In the genomic region with DNA sequence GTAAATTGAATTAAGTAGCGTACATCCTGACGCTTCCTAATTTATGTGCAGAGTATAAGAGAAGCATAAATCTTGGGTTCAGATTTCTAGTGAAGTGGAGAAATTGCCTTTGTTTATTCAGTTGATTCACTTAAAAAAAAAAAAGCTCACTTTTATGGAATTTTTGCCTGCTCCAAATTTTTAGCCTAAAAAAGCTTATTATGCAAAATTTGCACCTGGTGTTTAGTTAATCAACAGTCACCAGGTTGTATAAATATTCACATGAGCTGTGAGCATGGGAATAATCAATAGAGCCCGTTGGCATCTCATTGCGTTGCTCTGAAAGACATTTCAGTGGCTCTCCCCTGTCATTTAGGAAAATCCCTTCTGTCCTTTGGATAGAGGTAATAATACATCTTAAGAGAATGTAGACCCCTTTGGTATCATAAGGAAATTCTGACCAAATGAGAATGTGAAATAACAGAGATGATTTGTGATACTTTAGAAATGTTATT, we compare ENCODE assay signal across 1 cellular context.
TF ChIP-seq lines count a peak whose summit lies in the region.

No MANE protein-coding gene starts in this region.

TF ChIP-seq in HCT116, 20 proteins besides CTCF, POLR2A, EP300 and RAD21:
- TF ChIP-seq, protein P1, sequence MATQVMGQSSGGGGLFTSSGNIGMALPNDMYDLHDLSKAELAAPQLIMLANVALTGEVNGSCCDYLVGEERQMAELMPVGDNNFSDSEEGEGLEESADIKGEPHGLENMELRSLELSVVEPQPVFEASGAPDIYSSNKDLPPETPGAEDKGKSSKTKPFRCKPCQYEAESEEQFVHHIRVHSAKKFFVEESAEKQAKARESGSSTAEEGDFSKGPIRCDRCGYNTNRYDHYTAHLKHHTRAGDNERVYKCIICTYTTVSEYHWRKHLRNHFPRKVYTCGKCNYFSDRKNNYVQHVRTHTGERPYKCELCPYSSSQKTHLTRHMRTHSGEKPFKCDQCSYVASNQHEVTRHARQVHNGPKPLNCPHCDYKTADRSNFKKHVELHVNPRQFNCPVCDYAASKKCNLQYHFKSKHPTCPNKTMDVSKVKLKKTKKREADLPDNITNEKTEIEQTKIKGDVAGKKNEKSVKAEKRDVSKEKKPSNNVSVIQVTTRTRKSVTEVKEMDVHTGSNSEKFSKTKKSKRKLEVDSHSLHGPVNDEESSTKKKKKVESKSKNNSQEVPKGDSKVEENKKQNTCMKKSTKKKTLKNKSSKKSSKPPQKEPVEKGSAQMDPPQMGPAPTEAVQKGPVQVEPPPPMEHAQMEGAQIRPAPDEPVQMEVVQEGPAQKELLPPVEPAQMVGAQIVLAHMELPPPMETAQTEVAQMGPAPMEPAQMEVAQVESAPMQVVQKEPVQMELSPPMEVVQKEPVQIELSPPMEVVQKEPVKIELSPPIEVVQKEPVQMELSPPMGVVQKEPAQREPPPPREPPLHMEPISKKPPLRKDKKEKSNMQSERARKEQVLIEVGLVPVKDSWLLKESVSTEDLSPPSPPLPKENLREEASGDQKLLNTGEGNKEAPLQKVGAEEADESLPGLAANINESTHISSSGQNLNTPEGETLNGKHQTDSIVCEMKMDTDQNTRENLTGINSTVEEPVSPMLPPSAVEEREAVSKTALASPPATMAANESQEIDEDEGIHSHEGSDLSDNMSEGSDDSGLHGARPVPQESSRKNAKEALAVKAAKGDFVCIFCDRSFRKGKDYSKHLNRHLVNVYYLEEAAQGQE (IDR thresholded peaks at IDR 0.05; ENCODE audit: low read depth), result no peak
- TF ChIP-seq ELF1 (IDR thresholded peaks at IDR 0.05; ENCODE audit: borderline replicate concordance, low read depth) (no peak), EGR1 (IDR thresholded peaks at IDR 0.05; ENCODE audit: low read depth) (no peak), CEBPB (IDR thresholded peaks at IDR 0.05; ENCODE audit: low read depth) (no peak), SIN3A (IDR thresholded peaks at IDR 0.05; ENCODE audit: low read depth) (no peak), EZH2phosphoT487 (IDR thresholded peaks at IDR 0.05; ENCODE audit: borderline replicate concordance) (no peak), EZH2 (IDR thresholded peaks at IDR 0.05) (no peak), TCF7L2 (IDR thresholded peaks at IDR 0.05; ENCODE audit: borderline replicate concordance, extremely low read depth, insufficient read depth, insufficient read length) (no peak), SRF (IDR thresholded peaks at IDR 0.05; ENCODE audit: low read depth) (no peak), YY1 (IDR thresholded peaks at IDR 0.05; ENCODE audit: extremely low read depth, insufficient replicate concordance, low read depth, low read length) (no peak), POLR2AphosphoS5 (IDR thresholded peaks at IDR 0.05; ENCODE audit: low read depth, low read length) (no peak), ATF3 (IDR thresholded peaks at IDR 0.05) (no peak), ZFX (IDR thresholded peaks at IDR 0.05) (no peak), CBX3 (IDR thresholded peaks at IDR 0.05; ENCODE audit: low read depth) (no peak), JUND (IDR thresholded peaks at IDR 0.05) (no peak), ZNF274 (IDR thresholded peaks at IDR 0.05; ENCODE audit: low read depth, low read length) (no peak), ZBTB33 (IDR thresholded peaks at IDR 0.05; ENCODE audit: extremely low read depth, insufficient replicate concordance, low read length) (no peak)
- TF ChIP-seq, protein P2, sequence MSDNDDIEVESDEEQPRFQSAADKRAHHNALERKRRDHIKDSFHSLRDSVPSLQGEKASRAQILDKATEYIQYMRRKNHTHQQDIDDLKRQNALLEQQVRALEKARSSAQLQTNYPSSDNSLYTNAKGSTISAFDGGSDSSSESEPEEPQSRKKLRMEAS (IDR thresholded peaks at IDR 0.05), result no peak
